23 cellular contexts compared by ENCODE assay signal in the genomic region with DNA sequence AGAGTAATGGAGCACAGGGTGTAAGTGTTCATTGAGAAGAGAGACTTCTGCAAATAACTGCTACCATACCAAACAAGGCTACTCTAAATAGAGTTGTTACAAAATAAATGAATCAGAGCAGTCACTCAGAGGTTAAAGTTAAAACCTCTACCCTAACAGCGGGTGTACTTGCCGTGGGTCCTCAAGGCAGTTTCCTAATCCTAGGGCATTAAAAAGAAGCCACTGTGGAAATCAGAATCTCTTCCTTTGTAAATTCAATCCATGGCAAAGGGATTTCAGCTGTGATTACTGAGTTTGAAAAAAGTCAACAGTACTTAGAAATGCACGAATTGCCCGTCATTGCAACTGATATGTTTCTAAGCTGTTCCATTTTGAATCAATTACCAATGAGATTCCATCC. TPM values are rescaled to one million over a fixed set of nuclear protein-coding genes. Genes with fewer than 3 reads are reported as not detected.
DNase-seq lines count a peak whose midpoint lies in the region; ATAC-seq and TF ChIP-seq lines count a peak whose summit lies in the region.
"Had no signal": no experiment of that assay in that cellular context is flagged by ENCODE, and none has a peak within 500 bp of the region (broad histone marks: within the 10 kb centered on the region; RNA-seq: fewer than 3 reads in every experiment).

No MANE protein-coding gene starts in this region.

- H3K79me2 ChIP-seq in GM23248 (ENCODE audit: insufficient read depth) = peaks cover 100% of the 10 kb centered on the region

- no peaks in the 10 kb centered on the region for H3K9me2 ChIP-seq in GM23248 (ENCODE audit: insufficient read depth)

- H3K9ac ChIP-seq in GM23248 = no peak overlapping the region
- H3K9ac ChIP-seq: BLaER1 had no signal

- no peak for ATAC-seq in gastrocnemius medialis
- no peak for ATAC-seq in aorta (ENCODE audit: low FRiP score)
- no peak for ATAC-seq in HG02678 (IDR thresholded peaks at IDR 0.05; ENCODE audit: unreplicated experiment)
- ATAC-seq: CD8-positive, alpha-beta T cell; GM12878; GM23338; HCT116 had no signal

- no peak overlapping the region for H3K4me3 Mint-ChIP-seq in endothelial cell (ENCODE audit: unreplicated experiment)
- H3K4me3 Mint-ChIP-seq: B cell; CD4-positive, CD25-positive, alpha-beta regulatory T cell; CD8-positive, alpha-beta T cell; GM23338; H9 had no signal

- H3F3A ChIP-seq in GM23248 (ENCODE audit: insufficient read depth) = peaks cover 52% of the 10 kb centered on the region

- intact Hi-C loops in gastrocnemius medialis (cut with DNase I; ENCODE audit: low total_unique reads) (no loop called here), tibial artery (cut with DNase I; ENCODE audit: low total_unique reads) (no loop called here), aorta (cut with DNase I) (loop anchor here in 1 of 2 donors (10.0 kb wide), 1 partner anchor 70 kb away; no protein-coding TSS in a partner anchor)

- no peaks in the 10 kb centered on the region for H3K27me3 ChIP-seq in GM23248 (replicated peaks; ENCODE audit: insufficient read depth)
- no peaks in the 10 kb centered on the region for H3K27me3 ChIP-seq in gastrocnemius medialis
- H3K27me3 ChIP-seq in tibial artery = no peaks in the 10 kb centered on the region
- peaks cover 3 to 4% of the 10 kb centered on the region in 2 donors for H3K27me3 ChIP-seq in aorta (ENCODE audit: control insufficient read depth in 1 of 2, insufficient read depth in 2 of 2, low read length in 1 of 2)
- no peaks in the 10 kb centered on the region for H3K27me3 ChIP-seq in brain microvascular endothelial cell (replicated peaks)
- H3K27me3 ChIP-seq: BLaER1 had no signal

- H3K27ac Mint-ChIP-seq in endothelial cell (ENCODE audit: unreplicated experiment) = peak overlapping the region; percentile 69
- H3K27ac Mint-ChIP-seq: B cell; CD4-positive, CD25-positive, alpha-beta regulatory T cell; CD8-positive, alpha-beta T cell; GM23338; H9 had no signal

- H3K36me3 ChIP-seq in GM23248 (ENCODE audit: low read depth) (no peaks in the 10 kb centered on the region), gastrocnemius medialis (no peaks in the 10 kb centered on the region), tibial artery (no peaks in the 10 kb centered on the region), aorta (ENCODE audit: control insufficient read depth in 1 of 2, insufficient read depth in 2 of 2, low read length in 1 of 2) (no peaks in the 10 kb centered on the region), brain microvascular endothelial cell (replicated peaks) (peaks cover 2% of the 10 kb centered on the region)
- H3K36me3 ChIP-seq: BLaER1 had no signal

- no peaks in the 10 kb centered on the region for H3K9me3 Mint-ChIP-seq in endothelial cell (ENCODE audit: unreplicated experiment)
- H3K9me3 Mint-ChIP-seq: CD8-positive, alpha-beta T cell; H9 had no signal

- in situ Hi-C loops in GM23248 (cut with MboI) (no loop called here), gastrocnemius medialis (cut with MboI; ENCODE audit: low sequenced_read_pairs in 4 of 4) (loop anchor here in 1 of 4 donors (25.0 kb wide), 1 partner anchor 687 kb away; no protein-coding TSS in a partner anchor), brain microvascular endothelial cell (cut with HindIII; ENCODE audit: low pct_ligation_motif_present, low sequenced_read_pairs) (no loop called here)

- peaks cover 32% of the 10 kb centered on the region for H3K4me1 Mint-ChIP-seq in endothelial cell (ENCODE audit: unreplicated experiment)

- no peak for TF ChIP-seq POLR2A in gastrocnemius medialis (IDR thresholded peaks at IDR 0.05)

- no peak overlapping the region for H3K4me2 ChIP-seq in GM23248 (ENCODE audit: unreplicated experiment)
- H3K4me2 ChIP-seq: BLaER1, GM23338 had no signal

- H3K4me1 ChIP-seq in GM23248 (ENCODE audit: insufficient read depth) (peaks cover 75% of the 10 kb centered on the region), gastrocnemius medialis (peaks cover 94 to 99% of the 10 kb centered on the region in 2 donors), tibial artery (peaks cover 0 to 95% (median 49%) of the 10 kb centered on the region in 4 donors), aorta (ENCODE audit: control insufficient read depth in 1 of 2, insufficient read depth in 2 of 2, low read length in 2 of 2) (no peaks in the 10 kb centered on the region)
- H3K4me1 ChIP-seq: BLaER1 had no signal

- H2AFZ ChIP-seq in GM23248 = no peak overlapping the region
- H2AFZ ChIP-seq: GM23338 had no signal

- WGBS in GM23248 (ENCODE audit: low coverage in 1 of 2, low lambda C conversion rate in 2 of 2, missing lambda C conversion rate in 2 of 2), 2 experiments = 29 to 33% methylated on average over 4 of the region's 4 CpGs
- WGBS in aorta, 2 donors = 58 to 61% methylated on average over 4 of the region's 4 CpGs

- peaks cover 2% of the 10 kb centered on the region for H3K27me3 Mint-ChIP-seq in endothelial cell (ENCODE audit: unreplicated experiment)

- peaks cover 19% of the 10 kb centered on the region for H3K36me3 Mint-ChIP-seq in endothelial cell (ENCODE audit: low read depth, unreplicated experiment)
- H3K36me3 Mint-ChIP-seq: CD4-positive, CD25-positive, alpha-beta regulatory T cell; CD8-positive, alpha-beta T cell had no signal

- H3K27ac ChIP-seq in GM23248 (0 out of 2 replicates have a peak overlapping the region, but pooled peaks have one; percentile 45), gastrocnemius medialis (peak overlapping the region; percentile 48 to 96 (median 89)), tibial artery (peak overlapping the region; percentile 56 to 95), aorta (ENCODE audit: low read depth in 1 of 2, low read length in 2 of 2) (no peak overlapping the region), brain microvascular endothelial cell (no peak overlapping the region)
- H3K27ac ChIP-seq: 22Rv1, BLaER1, C4-2B had no signal

- no peak for TF ChIP-seq CTCF in endothelial cell (IDR thresholded peaks at IDR 0.05; ENCODE audit: unreplicated experiment)
- TF ChIP-seq CTCF in gastrocnemius medialis (IDR thresholded peaks at IDR 0.05 in 4 of 5, conservative IDR thresholded peaks at IDR 0.05 in 1 of 5) = no peak
- no peak for TF ChIP-seq CTCF in tibial artery (IDR thresholded peaks at IDR 0.05)
- no peak for TF ChIP-seq CTCF in brain microvascular endothelial cell (IDR thresholded peaks at IDR 0.05; ENCODE audit: low read depth, low read length, missing control alignments)

- H3K9me3 ChIP-seq in GM23248 (ENCODE audit: low read depth) = no peaks in the 10 kb centered on the region
- no peaks in the 10 kb centered on the region for H3K9me3 ChIP-seq in gastrocnemius medialis
- H3K9me3 ChIP-seq in tibial artery = no peaks in the 10 kb centered on the region
- peaks cover 2% of the 10 kb centered on the region for H3K9me3 ChIP-seq in aorta (ENCODE audit: control insufficient read depth, low read length)

- 0 out of 2 replicates have a peak, but pooled peaks cover 6% of the 10 kb centered on the region for H4K20me1 ChIP-seq in GM23248 (ENCODE audit: insufficient read depth)
- H4K20me1 ChIP-seq: BLaER1 had no signal

- DNase-seq in GM23248 = peak; percentile 22
- no peak for DNase-seq in endothelial cell (ENCODE audit: low spot score)
- no peak for DNase-seq in gastrocnemius medialis
- no peak for DNase-seq in tibial artery
- no peak for DNase-seq in aorta
- DNase-seq in brain microvascular endothelial cell = no peak
- DNase-seq: CD4-positive, CD25-positive, alpha-beta regulatory T cell; CD8-positive, alpha-beta T cell; DMS 273 treated with DMSO at 0.1 percent for 48 hours; DMS79; EL; GDM1; H9 had no signal

- no peak overlapping the region for H3K4me3 ChIP-seq in GM23248
- H3K4me3 ChIP-seq in gastrocnemius medialis = no peak overlapping the region
- H3K4me3 ChIP-seq in tibial artery = no peak overlapping the region
- H3K4me3 ChIP-seq in aorta (ENCODE audit: low read length in 2 of 2) = no peak overlapping the region
- H3K4me3 ChIP-seq in brain microvascular endothelial cell (ENCODE audit: low read depth, low read length) = no peak overlapping the region
- H3K4me3 ChIP-seq: BLaER1, GM12878, GM23338 had no signal

RNA-seq across cellular contexts. Expression of gene TBX15, which starts 13.5 kb away (rescaled TPM):
- total RNA-seq in GM23248 (2014; rRNA removed; shearing (Covaris generic)) = 32.2 and 38.7 TPM in 2 replicates
- 39.8 and 41.7 TPM in 2 replicates for polyA plus RNA-seq in GM23248 (2016; fragmentation: Nextera tagmentation; extraction: Ambion mirVana)
- total RNA-seq in endothelial cell (ENCODE audit: unreplicated experiment) = 38.0 TPM
- total RNA-seq in gastrocnemius medialis = 100 to 1,000 TPM in 3 of 4 donors, 10 to 100 TPM in 1; 91.4 to 275 (median 245) TPM
- 1 to 10 TPM; 2.2 to 2.3 TPM for total RNA-seq in aorta
- polyA plus RNA-seq in aorta = 1 to 10 TPM; 1.6 to 3.1 TPM
- total RNA-seq: CD4-positive, CD25-positive, alpha-beta regulatory T cell; H4 had no signal
- polyA plus RNA-seq: AG04450; CD4-positive, CD25-positive, alpha-beta regulatory T cell; GM23338 had no signal

Comparison
In these comparisons a context has a peak if more than half of its experiments do, and no peak if none do; other contexts are left out.
1. H3K27ac ChIP-seq: peak in GM23248 (single experiment), gastrocnemius medialis (4 of 4) and tibial artery (2 of 2); none in aorta (0 of 2) and brain microvascular endothelial cell (single experiment).
2. RNA of gene TBX15, which starts 13.5 kb away (total RNA-seq): 91.4 to 275 TPM in gastrocnemius medialis, 32.2 to 38.7 TPM in GM23248 and 38.0 TPM in endothelial cell (single experiment); 2.2 to 2.3 TPM in aorta; every median in the first group is over 10 times any median in the second.